ENCODE assay signal across 30 cellular contexts in the genomic region with DNA sequence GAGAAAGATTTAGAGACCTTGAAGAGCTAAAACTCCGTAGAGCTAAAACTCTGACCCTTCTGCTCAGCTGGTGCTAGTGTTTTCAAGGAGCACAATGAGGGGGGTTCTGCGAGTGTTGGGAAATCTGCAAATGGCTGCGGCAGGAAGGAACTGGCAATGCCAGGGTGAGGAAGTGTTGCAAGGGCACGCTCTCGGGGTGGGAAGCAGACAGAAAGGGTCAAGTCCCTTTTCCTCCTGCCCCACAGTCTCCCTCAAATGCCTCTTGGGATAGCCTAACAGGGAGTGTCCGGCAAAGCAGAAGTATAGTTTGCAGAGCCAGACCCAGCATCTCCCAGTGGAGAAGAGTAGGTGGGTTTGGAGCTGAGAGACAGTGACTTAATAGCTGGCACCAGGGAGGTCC.
DNase-seq lines count a peak whose midpoint lies in the region; ATAC-seq, FAIRE-seq and TF ChIP-seq lines count a peak whose summit lies in the region.
"Had no signal": no experiment of that assay in that cellular context is flagged by ENCODE, and none has a peak within 500 bp of the region (broad histone marks: within the 10 kb centered on the region; RNA-seq: fewer than 3 reads in every experiment).

No MANE protein-coding gene starts in this region.

- TF ChIP-seq POLR2A in GM12891 (IDR thresholded peaks at IDR 0.05; ENCODE audit: low read depth, low read length): no peak

- H3K4me3 Mint-ChIP-seq in dendritic cell treated with granulocyte-macrophage colony-stimulating factor and Interleukin-4, amounts not matched to agents 40 ng/mL and 50 ng/mL, for 4 days: peak overlapping the region; percentile 52
- H3K4me3 Mint-ChIP-seq: activated CD8-positive, alpha-beta T cell treated with anti-CD3 and anti-CD28 coated beads for 36 hours; neural crest cell; T-cell had no signal

- no peaks in the 10 kb centered on the region for H3K36me3 Mint-ChIP-seq in dendritic cell treated with granulocyte-macrophage colony-stimulating factor and Interleukin-4, amounts not matched to agents 40 ng/mL and 50 ng/mL, for 4 days (ENCODE audit: low read depth)
- H3K36me3 Mint-ChIP-seq: T-cell had no signal

- ATAC-seq in Right ventricle myocardium inferior: peak; percentile 18
- ATAC-seq in lower lobe of right lung: peak; percentile 3 to 51
- no peak for ATAC-seq in GM18858 (IDR thresholded peaks at IDR 0.05; ENCODE audit: unreplicated experiment)
- ATAC-seq: activated CD4-positive, CD25-positive, alpha-beta regulatory T cell treated with anti-CD3 and anti-CD28 coated beads, Interleukin-2, amount 50 U/mL, for 24 hours; activated CD8-positive, alpha-beta T cell treated with anti-CD3 and anti-CD28 coated beads for 36 hours; GM12878; T-cell had no signal

- H3K36me3 ChIP-seq in lower lobe of right lung: no peaks in the 10 kb centered on the region
- H3K36me3 ChIP-seq: prostate gland, uterus had no signal

- H3K27me3 Mint-ChIP-seq in dendritic cell treated with granulocyte-macrophage colony-stimulating factor and Interleukin-4, amounts not matched to agents 40 ng/mL and 50 ng/mL, for 4 days: no peaks in the 10 kb centered on the region
- H3K27me3 Mint-ChIP-seq: activated CD8-positive, alpha-beta T cell treated with anti-CD3 and anti-CD28 coated beads for 36 hours had no signal

- H3K9me3 Mint-ChIP-seq in dendritic cell treated with granulocyte-macrophage colony-stimulating factor and Interleukin-4, amounts not matched to agents 40 ng/mL and 50 ng/mL, for 4 days: peaks cover 6% of the 10 kb centered on the region
- H3K9me3 Mint-ChIP-seq: activated CD8-positive, alpha-beta T cell treated with anti-CD3 and anti-CD28 coated beads for 36 hours; neural crest cell; T-cell had no signal

- H3K27ac ChIP-seq in lower lobe of right lung: no peak overlapping the region
- H3K27ac ChIP-seq: PC-9, prostate gland, uterus had no signal

- FAIRE-seq in GM12891 (lab: Jason Lieb, UNC): no peak
- FAIRE-seq: A204.1, GM12878, TTC549 had no signal

- no peak for TF ChIP-seq CTCF in lower lobe of right lung (IDR thresholded peaks at IDR 0.05)

- H3K9me3 ChIP-seq in lower lobe of right lung: no peaks in the 10 kb centered on the region
- H3K9me3 ChIP-seq: prostate gland, uterus had no signal

- peaks cover 4% of the 10 kb centered on the region for H3K27me3 ChIP-seq in lower lobe of right lung (ENCODE audit: low read depth)
- H3K27me3 ChIP-seq: uterus had no signal

- intact Hi-C loops in Right ventricle myocardium inferior (cut with DNase I): no loop called here
- intact Hi-C loops in cardiac septum (cut with DNase I): no loop called here
- intact Hi-C loops in dendritic cell treated with granulocyte-macrophage colony-stimulating factor and Interleukin-4, amounts not matched to agents 40 ng/mL and 50 ng/mL, for 4 days (cut with micrococcal nuclease): loop anchor here (10.0 kb wide), 1 partner anchor 61 kb away; a partner anchor contains a TSS
- intact Hi-C loops in lower lobe of right lung (cut with DNase I): no loop called here

- peaks cover 6% of the 10 kb centered on the region for H3K4me1 ChIP-seq in lower lobe of right lung
- H3K4me1 ChIP-seq: prostate gland, uterus had no signal

- H3K4me3 ChIP-seq in lower lobe of right lung: no peak overlapping the region
- H3K4me3 ChIP-seq: GM12878, PC-9, prostate gland, skin epidermis, uterus had no signal

- DNase-seq in Right ventricle myocardium inferior (ENCODE audit: missing footprints) (no peak), cardiac septum (ENCODE audit: low spot score) (no peak), lower lobe of right lung (peak; percentile 61), ureter (ENCODE audit: low spot score) (peak; percentile 38), midbrain (lab: John Stamatoyannopoulos, UW) (no peak), GM12891 (ENCODE audit: insufficient read length, low spot score) (no peak)
- DNase-seq: activated CD8-positive, alpha-beta T cell treated with anti-CD3 and anti-CD28 coated beads for 36 hours; activated gamma-delta T cell; activated T-cell treated with anti-CD3 and anti-CD28 coated beads, Interleukin-2, amount 50 U/mL, for 1 hour; cerebellar nuclear complex; DMS79 treated with DMSO at 0.1 percent for 48 hours; effector memory CD4-positive, alpha-beta T cell; HCEC 1CT; NCI-H1092 treated with DMSO at 0.1 percent for 48 hours; NCI-H187 treated with DMSO at 0.1 percent for 48 hours; NCI-H226; SIG-M5; stimulated activated CD4-positive, alpha-beta T cell treated with anti-CD3 and anti-CD28 coated beads, Interleukin-2, amount 100 ng/mL, for 24 hours; T-cell; uterus had no signal

- H3K27ac Mint-ChIP-seq in dendritic cell treated with granulocyte-macrophage colony-stimulating factor and Interleukin-4, amounts not matched to agents 40 ng/mL and 50 ng/mL, for 4 days: peak overlapping the region; percentile 97
- H3K27ac Mint-ChIP-seq: activated CD8-positive, alpha-beta T cell treated with anti-CD3 and anti-CD28 coated beads for 36 hours; T-cell had no signal

- peaks cover 56% of the 10 kb centered on the region for H3K4me1 Mint-ChIP-seq in dendritic cell treated with granulocyte-macrophage colony-stimulating factor and Interleukin-4, amounts not matched to agents 40 ng/mL and 50 ng/mL, for 4 days (ENCODE audit: low read depth)

TF ChIP-seq in GM12891, 5 proteins besides CTCF, POLR2A, EP300 and RAD21:
- TF ChIP-seq POU2F2 (IDR thresholded peaks at IDR 0.05; ENCODE audit: low read depth, low read length): no peak
- TF ChIP-seq TAF1 (IDR thresholded peaks at IDR 0.05; ENCODE audit: low read depth, low read length): no peak
- no peak for TF ChIP-seq PAX5 (IDR thresholded peaks at IDR 0.05; ENCODE audit: insufficient read depth, low read length, severe bottlenecking)
- no peak for TF ChIP-seq SPI1 (IDR thresholded peaks at IDR 0.05; ENCODE audit: low read depth, low read length)
- no peak for TF ChIP-seq POLR2AphosphoS5 (IDR thresholded peaks at IDR 0.05; ENCODE audit: low read depth, low read length)

Comparison
In these comparisons a context has a peak if more than half of its experiments do, and no peak if none do; other contexts are left out.
1. DNase-seq: peak in lower lobe of right lung (single experiment) and ureter (single experiment); none in Right ventricle myocardium inferior (single experiment), cardiac septum (single experiment), midbrain (single experiment) and GM12891 (single experiment).